ENCODE assay signal across 8 cellular contexts in genomic region chr17:8079291-8080207, GRCh38. TPM values are rescaled to one million over a fixed set of nuclear protein-coding genes. Genes with fewer than 3 reads are reported as not detected.
DNase-seq lines count a peak whose midpoint lies in the region; ATAC-seq, FAIRE-seq and TF ChIP-seq lines count a peak whose summit lies in the region.

No MANE protein-coding gene starts in this region.

- H3K27me3 ChIP-seq in BLaER1 (peaks cover 28% of the 10 kb centered on the region), GM12878 (replicated peaks in 1 of 2; ENCODE audit: control insufficient read depth in 2 of 2, insufficient read depth in 2 of 2, low read length in 1 of 2) (peaks cover 3% of the 10 kb centered on the region in 2 experiments; a peak in 3 of 4 replicates)

- TF ChIP-seq POLR2A in GM12878 (IDR thresholded peaks at IDR 0.05; ENCODE audit: low read depth, low read length), result no peak; the same call in 1 of the 2 replicates

- CTCF ChIA-PET in GM12878 (lab: Yijun Ruan, JAX), result interaction anchor here (0.7 to 9.4 kb wide), 12 partner anchors 8 to 217 kb away, joined by 3 to 159 read pairs (median 4); partner anchors contain the start of genes ALOX12B and ALOXE3

- H3K79me2 ChIP-seq in GM12878 (ENCODE audit: control insufficient read depth, insufficient read depth, low read length), result no peaks in the 10 kb centered on the region

- ATAC-seq in GM21447 (IDR thresholded peaks at IDR 0.05; ENCODE audit: unreplicated experiment), result peak; percentile 65
- ATAC-seq in GM12878, result peak; percentile 96
- ATAC-seq in GM21528 (IDR thresholded peaks at IDR 0.05; ENCODE audit: low FRiP score, unreplicated experiment), result no peak

- H3K4me2 ChIP-seq in BLaER1, result peak overlapping the region; percentile 94
- peak overlapping the region; percentile 92 for H3K4me2 ChIP-seq in GM12878 (ENCODE audit: control insufficient read depth, insufficient read depth)

- TF ChIP-seq EP300 in GM12878 (IDR thresholded peaks at IDR 0.05; ENCODE audit: borderline replicate concordance in 1 of 2, control insufficient read depth in 1 of 2, low read depth in 2 of 2, low read length in 2 of 2), result no peak

- H3K36me3 ChIP-seq in BLaER1, result no peaks in the 10 kb centered on the region
- H3K36me3 ChIP-seq in GM12878 (ENCODE audit: control insufficient read depth in 2 of 2, insufficient read depth in 2 of 2, low read length in 1 of 2), result no peaks in the 10 kb centered on the region

- POLR2A ChIA-PET in GM12878 (lab: Charles Lee), result no interaction called here

- peak; percentile 57 for TF ChIP-seq RAD21 in GM12878 (IDR thresholded peaks at IDR 0.05; ENCODE audit: insufficient read depth, low read depth, low read length)

- H4K20me1 ChIP-seq in BLaER1 (no peaks in the 10 kb centered on the region), GM12878 (ENCODE audit: control insufficient read depth, insufficient read depth) (no peaks in the 10 kb centered on the region)

- RAD21 ChIA-PET in GM12878 (lab: Charles Lee; ENCODE audit: unreplicated experiment), result interaction anchor here (0.9 to 1.4 kb wide), 4 partner anchors 8 to 39 kb away, joined by 3 to 7 read pairs (median 3); partner anchors contain the start of genes ALOX12B and ALOXE3

- peaks cover 6% of the 10 kb centered on the region; the same call in 1 of the 2 replicates for H3K4me1 ChIP-seq in BLaER1
- peaks cover 4% of the 10 kb centered on the region; the same call in 1 of the 2 replicates for H3K4me1 ChIP-seq in GM12878 (ENCODE audit: control insufficient read depth, insufficient read depth, low read length)

- H3K27ac ChIP-seq in BLaER1 (no peak overlapping the region), GM12878 (ENCODE audit: control insufficient read depth, insufficient read depth) (no peak overlapping the region)

- WGBS in GM12878 (ENCODE audit: insufficient coverage, insufficient replicate concordance, low lambda C conversion rate, missing lambda C conversion rate), result 2% methylated on average over 42 of the region's 87 CpGs

- intact Hi-C loops in GM12878 (cut with micrococcal nuclease; ENCODE audit: unreplicated experiment), result loop anchor here (2.0 to 10.0 kb wide), 2 partner anchors 39 to 665 kb away; partner anchors contain the start of genes ALOXE3 and CCDC42

- FAIRE-seq in GM12878 (lab: Jason Lieb, UNC), result no peak

- DNase-seq in NCI-H1105 (lab: John Stamatoyannopoulos, UW) (peak; percentile 69), T1000 (lab: John Stamatoyannopoulos, UW) (peak; percentile 69), GM12878 (ENCODE audit: low read depth, low spot score) (no peak), skeletal muscle cell (ENCODE audit: low read depth) (no peak)

- in situ Hi-C loops in GM12878 (cut with MboI), result loop anchor here (5.0 to 10.0 kb wide), 2 partner anchors 33 to 665 kb away; partner anchors contain the start of gene CCDC42

- H3K9ac ChIP-seq in BLaER1, result peak overlapping the region; percentile 68
- H3K9ac ChIP-seq in GM12878 (ENCODE audit: control insufficient read depth, insufficient read depth, low read length), result peak overlapping the region; percentile 43; the same call in 1 of the 2 replicates

- H3K9me3 ChIP-seq in BLaER1, result no peaks in the 10 kb centered on the region; the same call in 1 of the 2 replicates
- no peaks in the 10 kb centered on the region for H3K9me3 ChIP-seq in GM12878 (replicated peaks; ENCODE audit: control insufficient read depth, insufficient read depth, low read length)

- H2AFZ ChIP-seq in GM12878 (ENCODE audit: control insufficient read depth, low read depth, low read length), result peak overlapping the region; percentile 89

- H3K4me3 ChIP-seq in BLaER1, result peak overlapping the region; percentile 65
- H3K4me3 ChIP-seq in GM12878, result peak overlapping the region; percentile 75
- H3K4me3 ChIP-seq in iPS-11a (ENCODE audit: low read depth, low read length), result peak overlapping the region; percentile 63
- H3K4me3 ChIP-seq in skeletal muscle cell (ENCODE audit: low read depth, low read length), result peak overlapping the region; percentile 48

- SMC1A ChIA-PET in GM12878 (lab: Charles Lee; ENCODE audit: uncharacterized antibody, unreplicated experiment), result interaction anchor here (1.3 to 1.7 kb wide), 2 partner anchors 31 to 40 kb away, joined by 4 to 9 read pairs; no protein-coding TSS in a partner anchor

- BruUV-seq in GM12878 (replicated peaks; lab: Mats Ljungman, UMichigan), result no TSS peak

- TF ChIP-seq CTCF in GM12878 (IDR thresholded peaks at IDR 0.05 in 2 of 3, conservative IDR thresholded peaks at IDR 0.05 in 1 of 3; ENCODE audit: control insufficient read depth in 2 of 3, extremely low read depth in 1 of 3, insufficient read depth in 1 of 3, low read depth in 3 of 3, low read length in 3 of 3), result peak; percentile 78 to 91 (median 90)

RNA-seq across cellular contexts. Expression of gene ALOX12B, which starts 8.0 kb away (rescaled TPM):
- total RNA-seq in GM12878 (2013; cell fraction: nucleolus; rRNA removed), result not detected in 2 replicates
- total RNA-seq in GM12878 (2014; rRNA removed) (0.17 TPM in 1 of 2 replicates, not detected in the other), GM12878 (2014; rRNA removed; fragmentation: Illumina TruSeq; extraction: Trizol) (not detected in 2 replicates), GM12878 (2021) (0.32 TPM in 1 of 2 replicates, not detected in the other)
- not detected for polyA plus RNA-seq in GM12878 (2011; ENCODE audit: low read depth)
- polyA plus RNA-seq in GM12878 (2011; rRNA removed) (not detected in 2 replicates), GM12878 (2014; fragmentation: Illumina TruSeq; extraction: Trizol) (not detected in 2 replicates), GM12878 (2014; fragmentation: Nextera tagmentation; extraction: Ambion mirVana) (not detected), GM12878 (2014; rRNA removed) (0.54 TPM in 1 of 2 replicates, not detected in the other), GM12878 (2016; fragmentation: Nextera tagmentation; extraction: Ambion mirVana) (not detected)
- 0.34 TPM in 1 of 2 replicates, not detected in the other for polyA plus RNA-seq in GM12878 (2011; cell fraction: cytosol; rRNA removed)
- polyA plus RNA-seq in GM12878 (2011; cell fraction: nucleus; rRNA removed), result 0.27 TPM in 1 of 2 replicates, not detected in the other
- polyA plus RNA-seq in GM12878 (2012), result 0.34 TPM in 1 of 2 replicates, not detected in the other
- not detected in 2 replicates for polyA minus RNA-seq in GM12878 (2011; rRNA and poly(A)+ RNA removed)
- not detected in 2 replicates for polyA minus RNA-seq in GM12878 (2011; cell fraction: cytosol; rRNA and poly(A)+ RNA removed)
- not detected in 2 replicates for polyA minus RNA-seq in GM12878 (2011; cell fraction: nucleus; rRNA and poly(A)+ RNA removed)

RNA-seq across cellular contexts. Expression of gene ALOXE3, which starts 38.8 kb away (rescaled TPM):
- total RNA-seq in GM12878 (2013; cell fraction: nucleolus; rRNA removed), result not detected in 2 replicates
- total RNA-seq in GM12878 (2014; rRNA removed), result not detected in 2 replicates
- not detected in 2 replicates for total RNA-seq in GM12878 (2014; rRNA removed; fragmentation: Illumina TruSeq; extraction: Trizol)
- total RNA-seq in GM12878 (2021), result not detected in 2 replicates
- not detected for polyA plus RNA-seq in GM12878 (2011; ENCODE audit: low read depth)
- polyA plus RNA-seq in GM12878 (2011; rRNA removed), result 0.04 and 0.09 TPM in 2 replicates
- 0.06 and 0.10 TPM in 2 replicates for polyA plus RNA-seq in GM12878 (2011; cell fraction: cytosol; rRNA removed)
- 0.04 TPM in 1 of 2 replicates, not detected in the other for polyA plus RNA-seq in GM12878 (2011; cell fraction: nucleus; rRNA removed)
- not detected in 2 replicates for polyA plus RNA-seq in GM12878 (2012)
- polyA plus RNA-seq in GM12878 (2014; fragmentation: Illumina TruSeq; extraction: Trizol), result not detected in 2 replicates
- not detected for polyA plus RNA-seq in GM12878 (2014; fragmentation: Nextera tagmentation; extraction: Ambion mirVana)
- polyA plus RNA-seq in GM12878 (2014; rRNA removed), result not detected in 2 replicates
- not detected for polyA plus RNA-seq in GM12878 (2016; fragmentation: Nextera tagmentation; extraction: Ambion mirVana)
- polyA minus RNA-seq in GM12878 (2011; rRNA and poly(A)+ RNA removed), result not detected in 2 replicates
- not detected in 2 replicates for polyA minus RNA-seq in GM12878 (2011; cell fraction: cytosol; rRNA and poly(A)+ RNA removed)
- polyA minus RNA-seq in GM12878 (2011; cell fraction: nucleus; rRNA and poly(A)+ RNA removed), result not detected in 2 replicates

RNA-seq across cellular contexts. Expression of gene ALOX15B, which starts 40.7 kb away (rescaled TPM):
- total RNA-seq in GM12878 (2013; cell fraction: nucleolus; rRNA removed), result not detected in 2 replicates
- not detected in 2 replicates for total RNA-seq in GM12878 (2014; rRNA removed)
- not detected in 2 replicates for total RNA-seq in GM12878 (2014; rRNA removed; fragmentation: Illumina TruSeq; extraction: Trizol)
- total RNA-seq in GM12878 (2021), result not detected in 2 replicates
- polyA plus RNA-seq in GM12878 (2011; ENCODE audit: low read depth), result not detected
- polyA plus RNA-seq in GM12878 (2011; rRNA removed), result not detected in 2 replicates
- polyA plus RNA-seq in GM12878 (2011; cell fraction: cytosol; rRNA removed), result 0.07 TPM in 1 of 2 replicates, not detected in the other
- 0.06 TPM in 1 of 2 replicates, not detected in the other for polyA plus RNA-seq in GM12878 (2011; cell fraction: nucleus; rRNA removed)
- 0.04 TPM in 1 of 2 replicates, not detected in the other for polyA plus RNA-seq in GM12878 (2012)
- polyA plus RNA-seq in GM12878 (2014; fragmentation: Illumina TruSeq; extraction: Trizol), result 0.01 TPM in 1 of 2 replicates, not detected in the other
- polyA plus RNA-seq in GM12878 (2014; fragmentation: Nextera tagmentation; extraction: Ambion mirVana), result not detected
- not detected in 2 replicates for polyA plus RNA-seq in GM12878 (2014; rRNA removed)
- not detected for polyA plus RNA-seq in GM12878 (2016; fragmentation: Nextera tagmentation; extraction: Ambion mirVana)
- 0.15 TPM in 1 of 2 replicates, not detected in the other for polyA minus RNA-seq in GM12878 (2011; rRNA and poly(A)+ RNA removed)
- not detected in 2 replicates for polyA minus RNA-seq in GM12878 (2011; cell fraction: cytosol; rRNA and poly(A)+ RNA removed)
- not detected in 2 replicates for polyA minus RNA-seq in GM12878 (2011; cell fraction: nucleus; rRNA and poly(A)+ RNA removed)

RNA-seq across cellular contexts. Expression of gene HES7, which starts 44.4 kb away (rescaled TPM):
- total RNA-seq in GM12878 (2013; cell fraction: nucleolus; rRNA removed), result 1.8 and 2.2 TPM in 2 replicates
- 0.22 and 1.1 TPM in 2 replicates for total RNA-seq in GM12878 (2014; rRNA removed)
- total RNA-seq in GM12878 (2014; rRNA removed; fragmentation: Illumina TruSeq; extraction: Trizol), result 0.09 TPM in 1 of 2 replicates, not detected in the other
- 1.3 and 1.9 TPM in 2 replicates for total RNA-seq in GM12878 (2021)
- polyA plus RNA-seq in GM12878 (2011; ENCODE audit: low read depth), result not detected
- 0.27 and 0.38 TPM in 2 replicates for polyA plus RNA-seq in GM12878 (2011; rRNA removed)
- polyA plus RNA-seq in GM12878 (2011; cell fraction: cytosol; rRNA removed), result 0.34 and 0.84 TPM in 2 replicates
- polyA plus RNA-seq in GM12878 (2011; cell fraction: nucleus; rRNA removed), result 8.3 and 9.4 TPM in 2 replicates
- 0.65 and 0.66 TPM in 2 replicates for polyA plus RNA-seq in GM12878 (2012)
- not detected in 2 replicates for polyA plus RNA-seq in GM12878 (2014; fragmentation: Illumina TruSeq; extraction: Trizol)
- polyA plus RNA-seq in GM12878 (2014; fragmentation: Nextera tagmentation; extraction: Ambion mirVana), result under 1 TPM in 1 of 2 experiments, not detected in 1; 0.07 TPM
- 0.87 and 1.3 TPM in 2 replicates for polyA plus RNA-seq in GM12878 (2014; rRNA removed)
- under 1 TPM in 1 of 2 experiments, not detected in 1; 0.08 TPM for polyA plus RNA-seq in GM12878 (2016; fragmentation: Nextera tagmentation; extraction: Ambion mirVana)
- not detected in 2 replicates for polyA minus RNA-seq in GM12878 (2011; rRNA and poly(A)+ RNA removed)
- not detected in 2 replicates for polyA minus RNA-seq in GM12878 (2011; cell fraction: cytosol; rRNA and poly(A)+ RNA removed)
- polyA minus RNA-seq in GM12878 (2011; cell fraction: nucleus; rRNA and poly(A)+ RNA removed), result 0.36 and 0.48 TPM in 2 replicates

Comparison
In these comparisons a context has a peak if more than half of its experiments do, and no peak if none do; other contexts are left out.
1. DNase-seq: peak in NCI-H1105 (single experiment) and T1000 (single experiment); none in GM12878 (single experiment) and skeletal muscle cell (single experiment).
2. Peak in every context shown above with its lines, with median percentiles within 50 percentile points of each other: H3K4me3 ChIP-seq.